Comparison of ENCODE assay signal across 8 cellular contexts in genomic region chr13:99969934-99970760, GRCh38. TPM values are rescaled to one million over a fixed set of nuclear protein-coding genes. Genes with fewer than 3 reads are reported as not detected.
A peak's percentile ranks its signal among the peaks of the same experiment; 100 is the strongest.
DNase-seq lines count a peak whose midpoint lies in the region; ATAC-seq and TF ChIP-seq lines count a peak whose summit lies in the region.

No MANE protein-coding gene starts in this region.

- TF ChIP-seq CTCF in body of pancreas (IDR thresholded peaks at IDR 0.05): no peak
- TF ChIP-seq CTCF in tibial nerve (IDR thresholded peaks at IDR 0.05): no peak

- H3K4me1 ChIP-seq in body of pancreas: peaks cover 32% of the 10 kb centered on the region
- H3K4me1 ChIP-seq in tibial nerve: peaks cover 0 to 39% (median 23%) of the 10 kb centered on the region in 4 donors

- peaks cover 0 to 62% of the 10 kb centered on the region in 2 donors for H3K27me3 ChIP-seq in body of pancreas
- H3K27me3 ChIP-seq in tibial nerve: peaks cover 13 to 95% of the 10 kb centered on the region in 2 donors

- intact Hi-C loops in body of pancreas (cut with DNase I): no loop called here

- peak; percentile 52 for DNase-seq in stimulated activated CD4-positive, alpha-beta T cell treated with anti-CD3 and anti-CD28 coated beads, Interleukin-4, amount 100 ng/mL, for 1 hour
- DNase-seq in stimulated activated CD4-positive, alpha-beta T cell treated with anti-CD3 and anti-CD28 coated beads, Interleukin-12 subunit alpha, Interleukin-12 subunit beta, amount 100 ng/mL, for 4 hours: no peak
- DNase-seq in NCI-H748 treated with DMSO at 0.1 percent for 48 hours (lab: John Stamatoyannopoulos, UW) (peak; percentile 52), body of pancreas (no peak), mesenteric fat pad (ENCODE audit: low spot score) (peak; percentile 88), tibial nerve (ENCODE audit: low spot score in 2 of 2) (no peak), COLO829 (ENCODE audit: low spot score) (no peak)

- TF ChIP-seq EP300 in tibial nerve (IDR thresholded peaks at IDR 0.05): no peak

- H3K27ac ChIP-seq in body of pancreas (no peak overlapping the region), tibial nerve (no peak overlapping the region)

- H3K36me3 ChIP-seq in body of pancreas (replicated peaks in 1 of 2; ENCODE audit: insufficient read depth in 1 of 2, low read depth in 2 of 2) (no peaks in the 10 kb centered on the region), tibial nerve (no peaks in the 10 kb centered on the region)

- H3K4me3 ChIP-seq in body of pancreas (no peak overlapping the region), tibial nerve (peak overlapping the region in 2 of 4 donors; percentile 7 to 33)

- peak; percentile 50 for ATAC-seq in body of pancreas
- no peak for ATAC-seq in GM21367 (IDR thresholded peaks at IDR 0.05; ENCODE audit: unreplicated experiment)

- WGBS in body of pancreas, 2 donors: 2 to 8% methylated on average over 28 to 96 of the region's 96 CpGs
- WGBS in tibial nerve, 2 donors: 1 to 3% methylated on average over 58 to 73 of the region's 96 CpGs

- no peak for TF ChIP-seq POLR2A in body of pancreas (IDR thresholded peaks at IDR 0.05)
- TF ChIP-seq POLR2A in tibial nerve (IDR thresholded peaks at IDR 0.05): no peak

- H3K9me3 ChIP-seq in body of pancreas: no peaks in the 10 kb centered on the region
- peaks cover 0 to 6% (median 0%) of the 10 kb centered on the region in 4 donors for H3K9me3 ChIP-seq in tibial nerve

RNA-seq across cellular contexts. Expression of gene ZIC5, which starts 1.4 kb away (rescaled TPM):
- total RNA-seq in body of pancreas: not detected
- not detected for total RNA-seq in mesenteric fat pad
- total RNA-seq in tibial nerve: not detected

RNA-seq across cellular contexts. Expression of gene ZIC2, which starts 11.4 kb away (rescaled TPM):
- not detected for total RNA-seq in body of pancreas
- not detected for total RNA-seq in mesenteric fat pad
- total RNA-seq in tibial nerve: not detected

Comparison
In these comparisons a context has a peak if more than half of its experiments do, and no peak if none do; other contexts are left out.
1. DNase-seq: peak in stimulated activated CD4-positive, alpha-beta T cell treated with anti-CD3 and anti-CD28 coated beads, Interleukin-4, amount 100 ng/mL, for 1 hour (single experiment), NCI-H748 treated with DMSO at 0.1 percent for 48 hours (single experiment) and mesenteric fat pad (single experiment); none in stimulated activated CD4-positive, alpha-beta T cell treated with anti-CD3 and anti-CD28 coated beads, Interleukin-12 subunit alpha, Interleukin-12 subunit beta, amount 100 ng/mL, for 4 hours (single experiment), body of pancreas (0 of 4), tibial nerve (0 of 2) and COLO829 (single experiment).